ENCODE assay signal across 1 cellular context in genomic region chr22:37659066-37659896, GRCh38.
TF ChIP-seq lines count a peak whose summit lies in the region.

No MANE protein-coding gene starts in this region.

TF ChIP-seq in HepG2, 621 proteins besides CTCF, POLR2A, EP300 and RAD21 (continued from another document and continues in another):
- TF ChIP-seq ZNF572 (CRISPR knock-in tag; IDR thresholded peaks at IDR 0.05) (peak; percentile 92; the same call in 1 of the 2 replicates), FOXO1 (CRISPR knock-in tag; IDR thresholded peaks at IDR 0.05) (peak; percentile 49; the same call in 1 of the 2 replicates), MTF1 (CRISPR knock-in tag; IDR thresholded peaks at IDR 0.05) (no peak), RXRB (CRISPR knock-in tag; IDR thresholded peaks at IDR 0.05; ENCODE audit: borderline replicate concordance) (peak; percentile 73), BORCS8-MEF2B (CRISPR knock-in tag; IDR thresholded peaks at IDR 0.05) (peak; percentile 29; the same call in 1 of the 2 replicates), ZBTB46 (CRISPR knock-in tag; IDR thresholded peaks at IDR 0.05; ENCODE audit: borderline replicate concordance) (peak; percentile 7; the same call in 1 of the 2 replicates), ZSCAN31 (CRISPR knock-in tag; IDR thresholded peaks at IDR 0.05; ENCODE audit: low read depth) (peak; percentile 46; the same call in 1 of the 2 replicates), GZF1 (CRISPR knock-in tag; IDR thresholded peaks at IDR 0.05) (0 out of 2 replicates have a peak, but pooled peaks have one; percentile 79), KIAA2018 (CRISPR knock-in tag; IDR thresholded peaks at IDR 0.05; ENCODE audit: borderline replicate concordance) (no peak), MLLT10 (CRISPR knock-in tag; IDR thresholded peaks at IDR 0.05) (no peak), ARID2 (CRISPR knock-in tag; IDR thresholded peaks at IDR 0.05; ENCODE audit: borderline replicate concordance) (0 out of 2 replicates have a peak, but pooled peaks have one; percentile 38), KDM4B (CRISPR knock-in tag; IDR thresholded peaks at IDR 0.05) (no peak), HIVEP1 (CRISPR knock-in tag; IDR thresholded peaks at IDR 0.05) (peak; percentile 68; the same call in 1 of the 2 replicates), FOXM1 (CRISPR knock-in tag; IDR thresholded peaks at IDR 0.05) (no peak), ZNF549 (CRISPR knock-in tag; IDR thresholded peaks at IDR 0.05) (no peak), KDM5B (CRISPR knock-in tag; IDR thresholded peaks at IDR 0.05; ENCODE audit: borderline replicate concordance) (peak; percentile 70; the same call in 1 of the 2 replicates), SAFB2 (CRISPR knock-in tag; IDR thresholded peaks at IDR 0.05; ENCODE audit: borderline replicate concordance, low read depth) (peak; percentile 56; the same call in 1 of the 2 replicates), ESRRA (CRISPR knock-in tag; IDR thresholded peaks at IDR 0.05; ENCODE audit: low read depth) (peak; percentile 78; the same call in 1 of the 2 replicates), THAP7 (CRISPR knock-in tag; IDR thresholded peaks at IDR 0.05) (no peak), SP4 (CRISPR knock-in tag; IDR thresholded peaks at IDR 0.05) (peak; percentile 59; the same call in 1 of the 2 replicates), SMC3 (IDR thresholded peaks at IDR 0.05; ENCODE audit: low read length) (no peak), ELF3 (CRISPR knock-in tag; IDR thresholded peaks at IDR 0.05) (peak; percentile 40; the same call in 1 of the 2 replicates), RNF219 (CRISPR knock-in tag; IDR thresholded peaks at IDR 0.05) (no peak), MED8 (CRISPR knock-in tag; IDR thresholded peaks at IDR 0.05; ENCODE audit: insufficient replicate concordance) (peak; percentile 32), BRD4 (CRISPR knock-in tag; IDR thresholded peaks at IDR 0.05) (no peak), ZNF639 (CRISPR knock-in tag; conservative IDR thresholded peaks at IDR 0.05) (no peak), SMAD9 (CRISPR knock-in tag; IDR thresholded peaks at IDR 0.05) (peak; percentile 43; the same call in 1 of the 2 replicates)
- TF ChIP-seq, protein P1, sequence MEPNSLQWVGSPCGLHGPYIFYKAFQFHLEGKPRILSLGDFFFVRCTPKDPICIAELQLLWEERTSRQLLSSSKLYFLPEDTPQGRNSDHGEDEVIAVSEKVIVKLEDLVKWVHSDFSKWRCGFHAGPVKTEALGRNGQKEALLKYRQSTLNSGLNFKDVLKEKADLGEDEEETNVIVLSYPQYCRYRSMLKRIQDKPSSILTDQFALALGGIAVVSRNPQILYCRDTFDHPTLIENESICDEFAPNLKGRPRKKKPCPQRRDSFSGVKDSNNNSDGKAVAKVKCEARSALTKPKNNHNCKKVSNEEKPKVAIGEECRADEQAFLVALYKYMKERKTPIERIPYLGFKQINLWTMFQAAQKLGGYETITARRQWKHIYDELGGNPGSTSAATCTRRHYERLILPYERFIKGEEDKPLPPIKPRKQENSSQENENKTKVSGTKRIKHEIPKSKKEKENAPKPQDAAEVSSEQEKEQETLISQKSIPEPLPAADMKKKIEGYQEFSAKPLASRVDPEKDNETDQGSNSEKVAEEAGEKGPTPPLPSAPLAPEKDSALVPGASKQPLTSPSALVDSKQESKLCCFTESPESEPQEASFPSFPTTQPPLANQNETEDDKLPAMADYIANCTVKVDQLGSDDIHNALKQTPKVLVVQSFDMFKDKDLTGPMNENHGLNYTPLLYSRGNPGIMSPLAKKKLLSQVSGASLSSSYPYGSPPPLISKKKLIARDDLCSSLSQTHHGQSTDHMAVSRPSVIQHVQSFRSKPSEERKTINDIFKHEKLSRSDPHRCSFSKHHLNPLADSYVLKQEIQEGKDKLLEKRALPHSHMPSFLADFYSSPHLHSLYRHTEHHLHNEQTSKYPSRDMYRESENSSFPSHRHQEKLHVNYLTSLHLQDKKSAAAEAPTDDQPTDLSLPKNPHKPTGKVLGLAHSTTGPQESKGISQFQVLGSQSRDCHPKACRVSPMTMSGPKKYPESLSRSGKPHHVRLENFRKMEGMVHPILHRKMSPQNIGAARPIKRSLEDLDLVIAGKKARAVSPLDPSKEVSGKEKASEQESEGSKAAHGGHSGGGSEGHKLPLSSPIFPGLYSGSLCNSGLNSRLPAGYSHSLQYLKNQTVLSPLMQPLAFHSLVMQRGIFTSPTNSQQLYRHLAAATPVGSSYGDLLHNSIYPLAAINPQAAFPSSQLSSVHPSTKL (CRISPR knock-in tag; IDR thresholded peaks at IDR 0.05), result peak; percentile 79
- TF ChIP-seq, protein P2, sequence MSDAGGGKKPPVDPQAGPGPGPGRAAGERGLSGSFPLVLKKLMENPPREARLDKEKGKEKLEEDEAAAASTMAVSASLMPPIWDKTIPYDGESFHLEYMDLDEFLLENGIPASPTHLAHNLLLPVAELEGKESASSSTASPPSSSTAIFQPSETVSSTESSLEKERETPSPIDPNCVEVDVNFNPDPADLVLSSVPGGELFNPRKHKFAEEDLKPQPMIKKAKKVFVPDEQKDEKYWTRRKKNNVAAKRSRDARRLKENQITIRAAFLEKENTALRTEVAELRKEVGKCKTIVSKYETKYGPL (CRISPR knock-in tag; IDR thresholded peaks at IDR 0.05), result peak; percentile 97
- TF ChIP-seq, protein P3, sequence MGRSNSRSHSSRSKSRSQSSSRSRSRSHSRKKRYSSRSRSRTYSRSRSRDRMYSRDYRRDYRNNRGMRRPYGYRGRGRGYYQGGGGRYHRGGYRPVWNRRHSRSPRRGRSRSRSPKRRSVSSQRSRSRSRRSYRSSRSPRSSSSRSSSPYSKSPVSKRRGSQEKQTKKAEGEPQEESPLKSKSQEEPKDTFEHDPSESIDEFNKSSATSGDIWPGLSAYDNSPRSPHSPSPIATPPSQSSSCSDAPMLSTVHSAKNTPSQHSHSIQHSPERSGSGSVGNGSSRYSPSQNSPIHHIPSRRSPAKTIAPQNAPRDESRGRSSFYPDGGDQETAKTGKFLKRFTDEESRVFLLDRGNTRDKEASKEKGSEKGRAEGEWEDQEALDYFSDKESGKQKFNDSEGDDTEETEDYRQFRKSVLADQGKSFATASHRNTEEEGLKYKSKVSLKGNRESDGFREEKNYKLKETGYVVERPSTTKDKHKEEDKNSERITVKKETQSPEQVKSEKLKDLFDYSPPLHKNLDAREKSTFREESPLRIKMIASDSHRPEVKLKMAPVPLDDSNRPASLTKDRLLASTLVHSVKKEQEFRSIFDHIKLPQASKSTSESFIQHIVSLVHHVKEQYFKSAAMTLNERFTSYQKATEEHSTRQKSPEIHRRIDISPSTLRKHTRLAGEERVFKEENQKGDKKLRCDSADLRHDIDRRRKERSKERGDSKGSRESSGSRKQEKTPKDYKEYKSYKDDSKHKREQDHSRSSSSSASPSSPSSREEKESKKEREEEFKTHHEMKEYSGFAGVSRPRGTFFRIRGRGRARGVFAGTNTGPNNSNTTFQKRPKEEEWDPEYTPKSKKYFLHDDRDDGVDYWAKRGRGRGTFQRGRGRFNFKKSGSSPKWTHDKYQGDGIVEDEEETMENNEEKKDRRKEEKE (IDR thresholded peaks at IDR 0.05), result no peak
- TF ChIP-seq, protein P4, sequence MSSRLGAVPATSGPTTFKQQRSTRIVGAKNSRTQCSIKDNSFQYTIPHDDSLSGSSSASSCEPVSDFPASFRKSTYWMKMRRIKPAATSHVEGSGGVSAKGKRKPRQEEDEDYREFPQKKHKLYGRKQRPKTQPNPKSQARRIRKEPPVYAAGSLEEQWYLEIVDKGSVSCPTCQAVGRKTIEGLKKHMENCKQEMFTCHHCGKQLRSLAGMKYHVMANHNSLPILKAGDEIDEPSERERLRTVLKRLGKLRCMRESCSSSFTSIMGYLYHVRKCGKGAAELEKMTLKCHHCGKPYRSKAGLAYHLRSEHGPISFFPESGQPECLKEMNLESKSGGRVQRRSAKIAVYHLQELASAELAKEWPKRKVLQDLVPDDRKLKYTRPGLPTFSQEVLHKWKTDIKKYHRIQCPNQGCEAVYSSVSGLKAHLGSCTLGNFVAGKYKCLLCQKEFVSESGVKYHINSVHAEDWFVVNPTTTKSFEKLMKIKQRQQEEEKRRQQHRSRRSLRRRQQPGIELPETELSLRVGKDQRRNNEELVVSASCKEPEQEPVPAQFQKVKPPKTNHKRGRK (CRISPR knock-in tag; IDR thresholded peaks at IDR 0.05), result no peak
